In the genomic region with DNA sequence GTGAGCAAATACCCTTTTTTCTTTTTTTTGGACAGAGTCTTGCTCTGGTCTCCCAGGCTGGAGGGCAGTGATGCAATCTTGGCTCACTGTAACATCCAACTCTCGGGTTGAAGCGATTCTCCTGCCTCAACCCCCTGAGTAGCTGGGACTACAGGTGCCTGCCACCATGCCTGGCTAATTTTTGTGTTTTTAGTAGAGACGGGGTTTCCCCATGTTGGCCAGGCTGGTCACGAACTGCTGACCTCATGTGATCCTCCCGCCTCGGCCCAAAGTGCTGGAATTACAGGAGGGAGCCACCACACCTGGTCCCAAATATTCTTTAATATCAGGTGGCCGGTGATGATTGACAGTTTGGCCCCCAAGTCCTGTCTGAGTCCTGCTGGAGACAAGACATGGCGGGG, we compare ENCODE assay signal across 1 cellular context.
TF ChIP-seq lines count a peak whose summit lies in the region.

No MANE protein-coding gene starts in this region.

TF ChIP-seq in GM12878, 131 proteins besides CTCF, POLR2A, EP300 and RAD21 (continued from another document):
- no peak for TF ChIP-seq KDM1A (IDR thresholded peaks at IDR 0.05; ENCODE audit: borderline replicate concordance)
- no peak for TF ChIP-seq MTA3 (IDR thresholded peaks at IDR 0.05; ENCODE audit: borderline replicate concordance, low read length)
- no peak for TF ChIP-seq PML (IDR thresholded peaks at IDR 0.05; ENCODE audit: low read length)
- TF ChIP-seq RB1 (IDR thresholded peaks at IDR 0.05; ENCODE audit: borderline replicate concordance): no peak
- TF ChIP-seq ZSCAN29 (IDR thresholded peaks at IDR 0.05): no peak
- TF ChIP-seq, protein P1, sequence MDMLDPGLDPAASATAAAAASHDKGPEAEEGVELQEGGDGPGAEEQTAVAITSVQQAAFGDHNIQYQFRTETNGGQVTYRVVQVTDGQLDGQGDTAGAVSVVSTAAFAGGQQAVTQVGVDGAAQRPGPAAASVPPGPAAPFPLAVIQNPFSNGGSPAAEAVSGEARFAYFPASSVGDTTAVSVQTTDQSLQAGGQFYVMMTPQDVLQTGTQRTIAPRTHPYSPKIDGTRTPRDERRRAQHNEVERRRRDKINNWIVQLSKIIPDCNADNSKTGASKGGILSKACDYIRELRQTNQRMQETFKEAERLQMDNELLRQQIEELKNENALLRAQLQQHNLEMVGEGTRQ (IDR thresholded peaks at IDR 0.05; ENCODE audit: borderline replicate concordance, low read depth, low read length): no peak
- TF ChIP-seq BRCA1 (IDR thresholded peaks at IDR 0.05; ENCODE audit: low read depth, low read length): no peak
- TF ChIP-seq, protein P2, sequence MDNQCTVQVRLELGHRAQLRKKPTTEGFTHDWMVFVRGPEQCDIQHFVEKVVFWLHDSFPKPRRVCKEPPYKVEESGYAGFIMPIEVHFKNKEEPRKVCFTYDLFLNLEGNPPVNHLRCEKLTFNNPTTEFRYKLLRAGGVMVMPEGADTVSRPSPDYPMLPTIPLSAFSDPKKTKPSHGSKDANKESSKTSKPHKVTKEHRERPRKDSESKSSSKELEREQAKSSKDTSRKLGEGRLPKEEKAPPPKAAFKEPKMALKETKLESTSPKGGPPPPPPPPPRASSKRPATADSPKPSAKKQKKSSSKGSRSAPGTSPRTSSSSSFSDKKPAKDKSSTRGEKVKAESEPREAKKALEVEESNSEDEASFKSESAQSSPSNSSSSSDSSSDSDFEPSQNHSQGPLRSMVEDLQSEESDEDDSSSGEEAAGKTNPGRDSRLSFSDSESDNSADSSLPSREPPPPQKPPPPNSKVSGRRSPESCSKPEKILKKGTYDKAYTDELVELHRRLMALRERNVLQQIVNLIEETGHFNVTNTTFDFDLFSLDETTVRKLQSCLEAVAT (IDR thresholded peaks at IDR 0.05): no peak
- TF ChIP-seq, protein P3, sequence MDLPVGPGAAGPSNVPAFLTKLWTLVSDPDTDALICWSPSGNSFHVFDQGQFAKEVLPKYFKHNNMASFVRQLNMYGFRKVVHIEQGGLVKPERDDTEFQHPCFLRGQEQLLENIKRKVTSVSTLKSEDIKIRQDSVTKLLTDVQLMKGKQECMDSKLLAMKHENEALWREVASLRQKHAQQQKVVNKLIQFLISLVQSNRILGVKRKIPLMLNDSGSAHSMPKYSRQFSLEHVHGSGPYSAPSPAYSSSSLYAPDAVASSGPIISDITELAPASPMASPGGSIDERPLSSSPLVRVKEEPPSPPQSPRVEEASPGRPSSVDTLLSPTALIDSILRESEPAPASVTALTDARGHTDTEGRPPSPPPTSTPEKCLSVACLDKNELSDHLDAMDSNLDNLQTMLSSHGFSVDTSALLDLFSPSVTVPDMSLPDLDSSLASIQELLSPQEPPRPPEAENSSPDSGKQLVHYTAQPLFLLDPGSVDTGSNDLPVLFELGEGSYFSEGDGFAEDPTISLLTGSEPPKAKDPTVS (IDR thresholded peaks at IDR 0.05; ENCODE audit: low read depth, low read length): no peak
- no peak for TF ChIP-seq RFX5 (IDR thresholded peaks at IDR 0.05; ENCODE audit: low read depth, low read length)
- TF ChIP-seq NR2C1 (IDR thresholded peaks at IDR 0.05): no peak
- peak in 1 of 2 experiments; percentile 47; a peak in 1 of 4 replicates for TF ChIP-seq CEBPB (IDR thresholded peaks at IDR 0.05; ENCODE audit: borderline replicate concordance in 1 of 2, low read depth in 2 of 2, low read length in 2 of 2)
- TF ChIP-seq, protein P4, sequence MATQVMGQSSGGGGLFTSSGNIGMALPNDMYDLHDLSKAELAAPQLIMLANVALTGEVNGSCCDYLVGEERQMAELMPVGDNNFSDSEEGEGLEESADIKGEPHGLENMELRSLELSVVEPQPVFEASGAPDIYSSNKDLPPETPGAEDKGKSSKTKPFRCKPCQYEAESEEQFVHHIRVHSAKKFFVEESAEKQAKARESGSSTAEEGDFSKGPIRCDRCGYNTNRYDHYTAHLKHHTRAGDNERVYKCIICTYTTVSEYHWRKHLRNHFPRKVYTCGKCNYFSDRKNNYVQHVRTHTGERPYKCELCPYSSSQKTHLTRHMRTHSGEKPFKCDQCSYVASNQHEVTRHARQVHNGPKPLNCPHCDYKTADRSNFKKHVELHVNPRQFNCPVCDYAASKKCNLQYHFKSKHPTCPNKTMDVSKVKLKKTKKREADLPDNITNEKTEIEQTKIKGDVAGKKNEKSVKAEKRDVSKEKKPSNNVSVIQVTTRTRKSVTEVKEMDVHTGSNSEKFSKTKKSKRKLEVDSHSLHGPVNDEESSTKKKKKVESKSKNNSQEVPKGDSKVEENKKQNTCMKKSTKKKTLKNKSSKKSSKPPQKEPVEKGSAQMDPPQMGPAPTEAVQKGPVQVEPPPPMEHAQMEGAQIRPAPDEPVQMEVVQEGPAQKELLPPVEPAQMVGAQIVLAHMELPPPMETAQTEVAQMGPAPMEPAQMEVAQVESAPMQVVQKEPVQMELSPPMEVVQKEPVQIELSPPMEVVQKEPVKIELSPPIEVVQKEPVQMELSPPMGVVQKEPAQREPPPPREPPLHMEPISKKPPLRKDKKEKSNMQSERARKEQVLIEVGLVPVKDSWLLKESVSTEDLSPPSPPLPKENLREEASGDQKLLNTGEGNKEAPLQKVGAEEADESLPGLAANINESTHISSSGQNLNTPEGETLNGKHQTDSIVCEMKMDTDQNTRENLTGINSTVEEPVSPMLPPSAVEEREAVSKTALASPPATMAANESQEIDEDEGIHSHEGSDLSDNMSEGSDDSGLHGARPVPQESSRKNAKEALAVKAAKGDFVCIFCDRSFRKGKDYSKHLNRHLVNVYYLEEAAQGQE (IDR thresholded peaks at IDR 0.05; ENCODE audit: low read depth, low read length): no peak
